Comparison of ENCODE assay signal across 8 cellular contexts in the genomic region with DNA sequence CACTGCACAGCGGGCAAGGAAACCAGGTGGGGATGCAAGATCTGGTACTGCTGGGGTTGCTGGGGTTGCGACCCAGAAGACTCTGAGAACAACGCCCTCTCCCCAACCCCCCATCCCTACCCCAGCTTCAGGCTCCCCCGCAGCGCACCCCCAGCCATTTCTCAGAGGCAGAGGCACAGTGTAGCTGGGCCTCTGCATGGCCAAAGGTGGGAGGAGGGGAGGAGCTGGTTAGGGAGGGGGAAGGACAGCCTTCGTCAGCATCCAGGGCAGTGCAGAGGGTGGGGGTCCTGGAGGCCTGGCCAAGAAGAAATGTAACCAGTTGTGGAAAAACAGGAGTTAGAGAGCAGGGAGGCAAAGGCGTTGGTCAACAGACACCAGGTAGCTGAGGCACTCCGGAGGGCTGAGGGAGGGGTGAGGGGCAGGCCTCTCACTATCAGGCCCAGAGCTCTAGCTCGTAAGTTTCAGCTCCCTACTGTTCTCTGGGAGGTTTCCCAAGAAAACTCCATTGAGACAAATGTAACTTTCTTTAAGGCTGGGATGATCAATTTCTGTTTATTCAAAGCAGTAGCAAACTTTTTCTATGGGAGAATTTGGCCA. TPM values are rescaled to one million over a fixed set of nuclear protein-coding genes. Genes with fewer than 3 reads are reported as not detected.
DNase-seq lines count a peak whose midpoint lies in the region; ATAC-seq and TF ChIP-seq lines count a peak whose summit lies in the region.
"Not testable (repeated sequence)": the region's sequence is repeated elsewhere in the genome, so short reads cannot be mapped to it uniquely, and the experiment has no call there.

No MANE protein-coding gene starts in this region.

- H3K4me3 Mint-ChIP-seq in Caco-2 (ENCODE audit: unreplicated experiment), result peak overlapping the region; percentile 73
- H3K4me3 Mint-ChIP-seq in activated naive CD4-positive, alpha-beta T cell treated with anti-CD3 and anti-CD28 coated beads, Interleukin-2, amount 10 ng/mL, durations not matched to agents 7 days and 5 days, result peak overlapping the region; percentile 61
- H3K4me3 Mint-ChIP-seq in nephron, result peak overlapping the region in 2 of 3 experiments; percentile 59 to 66
- peak overlapping the region; percentile 54 for H3K4me3 Mint-ChIP-seq in stimulated activated effector memory CD8-positive, alpha-beta T cell treated with anti-CD3 and anti-CD28 coated beads, Interleukin-12 subunit alpha, Interleukin-12 subunit beta, amount 100 ng/mL, for 72 hours

- DNase-seq in Caco-2; WERI-Rb-1; activated naive CD4-positive, alpha-beta T cell treated with anti-CD3 and anti-CD28 coated beads, Interleukin-2, amount 10 ng/mL, durations not matched to agents 7 days and 5 days; colonic mucosa; stimulated activated effector memory CD8-positive, alpha-beta T cell treated with anti-CD3 and anti-CD28 coated beads, Interleukin-12 subunit alpha, Interleukin-12 subunit beta, amount 100 ng/mL, for 72 hours (ENCODE audit: low spot score in 2 of 2): not testable (repeated sequence)

- peak overlapping the region; percentile 9; the same call in 1 of the 2 replicates for H3K4me2 ChIP-seq in KMS-11

- not testable (repeated sequence) for TF ChIP-seq CTCF in Caco-2 (IDR thresholded peaks at IDR 0.05; ENCODE audit: insufficient read depth in 1 of 2, low read depth in 1 of 2, low read length in 1 of 2, severe bottlenecking in 1 of 2, unreplicated experiment in 1 of 2); KMS-11 (conservative IDR thresholded peaks at IDR 0.05; ENCODE audit: low read depth, low read length); WERI-Rb-1 (IDR thresholded peaks at IDR 0.05; ENCODE audit: low read depth, low read length); colonic mucosa (IDR thresholded peaks at IDR 0.05); nephron (IDR thresholded peaks at IDR 0.05; ENCODE audit: unreplicated experiment in 3 of 3)

- intact Hi-C loops in Caco-2 (cut with micrococcal nuclease; ENCODE audit: unreplicated experiment); colonic mucosa (cut with DNase I): not testable (repeated sequence)

- not testable (repeated sequence) for BruUV-seq in Caco-2 (replicated peaks; lab: Mats Ljungman, UMichigan)

- not testable (repeated sequence) for H3K27ac Mint-ChIP-seq in Caco-2 (ENCODE audit: unreplicated experiment); activated naive CD4-positive, alpha-beta T cell treated with anti-CD3 and anti-CD28 coated beads, Interleukin-2, amount 10 ng/mL, durations not matched to agents 7 days and 5 days; nephron; stimulated activated effector memory CD8-positive, alpha-beta T cell treated with anti-CD3 and anti-CD28 coated beads, Interleukin-12 subunit alpha, Interleukin-12 subunit beta, amount 100 ng/mL, for 72 hours

- not testable (repeated sequence) for H3K36me3 Mint-ChIP-seq in Caco-2 (ENCODE audit: insufficient read depth, unreplicated experiment); activated naive CD4-positive, alpha-beta T cell treated with anti-CD3 and anti-CD28 coated beads, Interleukin-2, amount 10 ng/mL, durations not matched to agents 7 days and 5 days; nephron (ENCODE audit: low read depth); stimulated activated effector memory CD8-positive, alpha-beta T cell treated with anti-CD3 and anti-CD28 coated beads, Interleukin-12 subunit alpha, Interleukin-12 subunit beta, amount 100 ng/mL, for 72 hours

- H3K27me3 ChIP-seq in Caco-2 (replicated peaks; ENCODE audit: control insufficient read depth, insufficient read depth, low read length); KMS-11 (ENCODE audit: insufficient read depth, low read depth); WERI-Rb-1 (ENCODE audit: insufficient read depth, low read depth, severe bottlenecking); colonic mucosa: not testable (repeated sequence)
- H3K27me3 ChIP-seq in iPS-18a (ENCODE audit: control insufficient read depth, insufficient read depth, low read length), result peaks cover 51% of the 10 kb centered on the region

- CTCF ChIA-PET in Caco-2 (lab: Charles Lee); activated naive CD4-positive, alpha-beta T cell treated with anti-CD3 and anti-CD28 coated beads, Interleukin-2, amount 10 ng/mL, durations not matched to agents 7 days and 5 days (lab: Charles Lee): not testable (repeated sequence)

- not testable (repeated sequence) for H3K79me2 ChIP-seq in KMS-11 (ENCODE audit: insufficient read depth, low read depth)

- H3K4me3 ChIP-seq in Caco-2 (ENCODE audit: low read depth, low read length), result peak overlapping the region; percentile 42
- not testable (repeated sequence) for H3K4me3 ChIP-seq in KMS-11 (IDR thresholded peaks at IDR 0.05; ENCODE audit: insufficient read depth, low read depth, low read length)
- H3K4me3 ChIP-seq in WERI-Rb-1 (ENCODE audit: low read depth, low read length), result peak overlapping the region; percentile 46
- peak overlapping the region; percentile 31 for H3K4me3 ChIP-seq in colonic mucosa
- peak overlapping the region; percentile 39 for H3K4me3 ChIP-seq in iPS-18a (ENCODE audit: low read length)

- H4K20me1 ChIP-seq in KMS-11 (ENCODE audit: insufficient read depth), result not testable (repeated sequence)

- H3K4me1 ChIP-seq in Caco-2; KMS-11 (ENCODE audit: low read depth, poor library complexity, severe bottlenecking); colonic mucosa; iPS-18a (ENCODE audit: control insufficient read depth, low read depth, low read length): not testable (repeated sequence)

- not testable (repeated sequence) for H3K9ac ChIP-seq in KMS-11; colonic mucosa (ENCODE audit: low read depth in 2 of 2, low read length in 2 of 2); iPS-18a (ENCODE audit: low read length)

- not testable (repeated sequence) for ATAC-seq in stimulated activated effector memory CD8-positive, alpha-beta T cell treated with anti-CD3 and anti-CD28 coated beads, Interleukin-12 subunit alpha, Interleukin-12 subunit beta, amount 100 ng/mL, for 72 hours

- H3K36me3 ChIP-seq in Caco-2 (ENCODE audit: control insufficient read depth, insufficient read depth, low read length); KMS-11 (ENCODE audit: insufficient read depth); WERI-Rb-1; colonic mucosa; iPS-18a (ENCODE audit: control insufficient read depth, low read depth, low read length): not testable (repeated sequence)

- not testable (repeated sequence) for H3K27ac ChIP-seq in KMS-11; WERI-Rb-1; colonic mucosa; iPS-18a (ENCODE audit: low read length)

- POLR2A ChIA-PET in Caco-2 (lab: Charles Lee), result not testable (repeated sequence)

- H3K9me3 ChIP-seq in Caco-2; WERI-Rb-1 (ENCODE audit: severe bottlenecking); colonic mucosa; iPS-18a (ENCODE audit: control insufficient read depth, low read depth, low read length): not testable (repeated sequence)

- not testable (repeated sequence) for H3K9me3 Mint-ChIP-seq in Caco-2 (ENCODE audit: unreplicated experiment); activated naive CD4-positive, alpha-beta T cell treated with anti-CD3 and anti-CD28 coated beads, Interleukin-2, amount 10 ng/mL, durations not matched to agents 7 days and 5 days; nephron; stimulated activated effector memory CD8-positive, alpha-beta T cell treated with anti-CD3 and anti-CD28 coated beads, Interleukin-12 subunit alpha, Interleukin-12 subunit beta, amount 100 ng/mL, for 72 hours

- not testable (repeated sequence) for H3K27me3 Mint-ChIP-seq in Caco-2 (ENCODE audit: insufficient read depth, unreplicated experiment)
- H3K27me3 Mint-ChIP-seq in activated naive CD4-positive, alpha-beta T cell treated with anti-CD3 and anti-CD28 coated beads, Interleukin-2, amount 10 ng/mL, durations not matched to agents 7 days and 5 days, result peaks cover 47% of the 10 kb centered on the region
- H3K27me3 Mint-ChIP-seq in nephron (ENCODE audit: low read depth), result peaks cover 48% of the 10 kb centered on the region

- not testable (repeated sequence) for H2AFZ ChIP-seq in KMS-11 (ENCODE audit: low read depth)

- H3K4me1 Mint-ChIP-seq in Caco-2 (ENCODE audit: low read depth, unreplicated experiment); nephron; stimulated activated effector memory CD8-positive, alpha-beta T cell treated with anti-CD3 and anti-CD28 coated beads, Interleukin-12 subunit alpha, Interleukin-12 subunit beta, amount 100 ng/mL, for 72 hours: not testable (repeated sequence)
- H3K4me1 Mint-ChIP-seq in activated naive CD4-positive, alpha-beta T cell treated with anti-CD3 and anti-CD28 coated beads, Interleukin-2, amount 10 ng/mL, durations not matched to agents 7 days and 5 days, result peaks cover 19% of the 10 kb centered on the region

RNA-seq across cellular contexts. Expression of a gene that starts 38.3 kb away (rescaled TPM):
- total RNA-seq in Caco-2 (2022), result 40.2 and 42.3 TPM in 2 replicates
- 10 to 100 TPM; 23.9 to 24.4 TPM for total RNA-seq in colonic mucosa
